In genomic region chr14:95774265-95775160, GRCh38 we compare ENCODE assay signal across 8 cellular contexts.
DNase-seq lines count a peak whose midpoint lies in the region; ATAC-seq and TF ChIP-seq lines count a peak whose summit lies in the region.

No MANE protein-coding gene starts in this region.

- no peak for ATAC-seq in Right ventricle myocardium superior (ENCODE audit: poor library complexity)

- H3K9me3 ChIP-seq in cardiac muscle cell (ENCODE audit: low read depth): no peaks in the 10 kb centered on the region
- no peaks in the 10 kb centered on the region for H3K9me3 ChIP-seq in colonic mucosa

- intact Hi-C loops in Right ventricle myocardium superior (cut with DNase I) (loop anchor here (5.0 kb wide), 1 partner anchor 212 kb away; no protein-coding TSS in a partner anchor), colonic mucosa (cut with DNase I) (loop anchor here (5.0 to 10.0 kb wide), 2 partner anchors 212 to 340 kb away; no protein-coding TSS in a partner anchor)

- no peak overlapping the region for H3K9ac ChIP-seq in colonic mucosa (ENCODE audit: low read depth in 2 of 2, low read length in 2 of 2)

- DNase-seq in cardiac muscle cell (ENCODE audit: low read depth in 1 of 2, low spot score in 1 of 2): peak; percentile 40 to 61
- no peak for DNase-seq in Right ventricle myocardium superior
- DNase-seq in NCI-H146 treated with DMSO at 0.1 percent for 48 hours (lab: John Stamatoyannopoulos, UW; ENCODE audit: unreplicated experiment): peak; percentile 39
- DNase-seq in activated CD4-positive, CD25-positive, alpha-beta regulatory T cell treated with anti-CD3 and anti-CD28 coated beads, Interleukin-2, amount 50 U/mL, for 72 hours: peak; percentile 53
- DNase-seq in colonic mucosa: peak; percentile 47
- peak; percentile 53 for DNase-seq in mesenteric fat pad (ENCODE audit: low spot score)
- DNase-seq in stimulated activated CD8-positive, alpha-beta memory T cell treated with anti-CD3 and anti-CD28 coated beads, Interleukin-7, amount 100 ng/mL, for 24 hours (ENCODE audit: low read depth): peak; percentile 19
- DNase-seq in T1000 (lab: John Stamatoyannopoulos, UW): no peak

- H3K27ac ChIP-seq in cardiac muscle cell (no peak overlapping the region), colonic mucosa (no peak overlapping the region)

- TF ChIP-seq CTCF in cardiac muscle cell (IDR thresholded peaks at IDR 0.05; ENCODE audit: low read depth, low read length): peak; percentile 81
- TF ChIP-seq CTCF in colonic mucosa (IDR thresholded peaks at IDR 0.05): peak; percentile 78

- H3K4me3 ChIP-seq in cardiac muscle cell (no peak overlapping the region), colonic mucosa (no peak overlapping the region)

- no peaks in the 10 kb centered on the region for H3K27me3 ChIP-seq in cardiac muscle cell
- no peaks in the 10 kb centered on the region for H3K27me3 ChIP-seq in colonic mucosa

- H3K4me1 ChIP-seq in cardiac muscle cell (ENCODE audit: low read depth) (no peaks in the 10 kb centered on the region), colonic mucosa (no peaks in the 10 kb centered on the region)

- H3K36me3 ChIP-seq in cardiac muscle cell (no peaks in the 10 kb centered on the region), colonic mucosa (no peaks in the 10 kb centered on the region)

Comparison
In these comparisons a context has a peak if more than half of its experiments do, and no peak if none do; other contexts are left out.
1. DNase-seq: peak in cardiac muscle cell (2 of 2), NCI-H146 treated with DMSO at 0.1 percent for 48 hours (single experiment), activated CD4-positive, CD25-positive, alpha-beta regulatory T cell treated with anti-CD3 and anti-CD28 coated beads, Interleukin-2, amount 50 U/mL, for 72 hours (single experiment), colonic mucosa (single experiment), mesenteric fat pad (single experiment) and stimulated activated CD8-positive, alpha-beta memory T cell treated with anti-CD3 and anti-CD28 coated beads, Interleukin-7, amount 100 ng/mL, for 24 hours (single experiment); none in Right ventricle myocardium superior (single experiment) and T1000 (single experiment).